1 cellular context compared by ENCODE assay signal in the genomic region with DNA sequence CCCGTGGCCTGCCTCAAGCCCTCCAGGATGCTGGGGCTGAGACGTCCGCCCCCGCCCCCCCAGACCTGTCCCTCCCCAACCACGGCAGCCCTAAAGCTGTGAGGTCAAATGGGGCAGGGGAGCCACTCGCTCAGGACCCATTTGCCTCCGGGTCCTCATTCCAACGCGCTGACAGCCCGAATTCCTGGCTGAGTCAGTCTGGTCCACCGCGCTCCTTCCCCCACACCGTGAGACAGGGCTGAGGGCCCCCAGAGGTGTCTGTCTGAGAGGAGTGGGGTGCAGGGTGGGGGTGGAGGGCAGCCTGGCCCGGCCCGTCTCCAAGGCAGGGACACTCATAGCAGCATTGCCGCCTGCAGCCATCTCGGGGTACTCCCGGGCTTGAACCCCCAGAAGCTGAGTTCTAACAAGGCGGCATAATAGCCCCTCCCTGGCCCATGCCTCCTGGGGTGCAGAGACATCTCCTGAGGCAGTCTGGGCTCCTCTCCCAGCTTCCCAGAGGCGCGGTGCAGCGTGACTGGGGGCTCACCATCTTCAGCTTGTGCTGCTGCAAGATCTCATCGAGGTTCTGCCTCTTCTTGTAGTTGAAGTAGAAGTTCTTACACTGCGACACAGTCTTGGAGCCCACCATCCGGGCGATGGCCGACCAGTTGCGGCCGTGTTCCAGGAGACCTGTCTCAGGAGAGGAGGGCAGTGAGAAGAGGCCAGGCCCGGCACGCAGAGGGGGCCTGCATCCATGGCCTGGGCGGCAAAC.
TF ChIP-seq lines count a peak whose summit lies in the region.

No MANE protein-coding gene starts in this region.

TF ChIP-seq in IMR-90, 13 proteins besides CTCF, POLR2A, EP300 and RAD21:
- TF ChIP-seq, protein P1, sequence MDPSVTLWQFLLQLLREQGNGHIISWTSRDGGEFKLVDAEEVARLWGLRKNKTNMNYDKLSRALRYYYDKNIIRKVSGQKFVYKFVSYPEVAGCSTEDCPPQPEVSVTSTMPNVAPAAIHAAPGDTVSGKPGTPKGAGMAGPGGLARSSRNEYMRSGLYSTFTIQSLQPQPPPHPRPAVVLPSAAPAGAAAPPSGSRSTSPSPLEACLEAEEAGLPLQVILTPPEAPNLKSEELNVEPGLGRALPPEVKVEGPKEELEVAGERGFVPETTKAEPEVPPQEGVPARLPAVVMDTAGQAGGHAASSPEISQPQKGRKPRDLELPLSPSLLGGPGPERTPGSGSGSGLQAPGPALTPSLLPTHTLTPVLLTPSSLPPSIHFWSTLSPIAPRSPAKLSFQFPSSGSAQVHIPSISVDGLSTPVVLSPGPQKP (IDR thresholded peaks at IDR 0.05; ENCODE audit: borderline replicate concordance, low read depth, low read length), result no peak
- TF ChIP-seq MAZ (IDR thresholded peaks at IDR 0.05; ENCODE audit: borderline replicate concordance, low read depth, low read length), result peak; percentile 96
- TF ChIP-seq FOS (IDR thresholded peaks at IDR 0.05; ENCODE audit: low read depth, low read length), result peak; percentile 93
- 0 out of 2 replicates have a peak, but pooled peaks have one; percentile 27 for TF ChIP-seq NFE2L2 (IDR thresholded peaks at IDR 0.05; ENCODE audit: low read depth, low read length)
- no peak for TF ChIP-seq RCOR1 (IDR thresholded peaks at IDR 0.05; ENCODE audit: insufficient replicate concordance, low read length)
- no peak for TF ChIP-seq CHD1 (IDR thresholded peaks at IDR 0.05; ENCODE audit: low read depth, low read length)
- TF ChIP-seq BHLHE40 (IDR thresholded peaks at IDR 0.05; ENCODE audit: low read depth, low read length), result 0 out of 2 replicates have a peak, but pooled peaks have one; percentile 1
- TF ChIP-seq RFX5 (IDR thresholded peaks at IDR 0.05; ENCODE audit: low read depth, low read length), result no peak
- no peak for TF ChIP-seq CEBPB (IDR thresholded peaks at IDR 0.05; ENCODE audit: low read depth, low read length)
- TF ChIP-seq, protein P2, sequence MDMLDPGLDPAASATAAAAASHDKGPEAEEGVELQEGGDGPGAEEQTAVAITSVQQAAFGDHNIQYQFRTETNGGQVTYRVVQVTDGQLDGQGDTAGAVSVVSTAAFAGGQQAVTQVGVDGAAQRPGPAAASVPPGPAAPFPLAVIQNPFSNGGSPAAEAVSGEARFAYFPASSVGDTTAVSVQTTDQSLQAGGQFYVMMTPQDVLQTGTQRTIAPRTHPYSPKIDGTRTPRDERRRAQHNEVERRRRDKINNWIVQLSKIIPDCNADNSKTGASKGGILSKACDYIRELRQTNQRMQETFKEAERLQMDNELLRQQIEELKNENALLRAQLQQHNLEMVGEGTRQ (IDR thresholded peaks at IDR 0.05; ENCODE audit: low read depth, low read length), result no peak
- TF ChIP-seq MAFK (IDR thresholded peaks at IDR 0.05; ENCODE audit: low read depth, low read length), result no peak
- TF ChIP-seq MXI1 (IDR thresholded peaks at IDR 0.05; ENCODE audit: borderline replicate concordance, low read depth, low read length), result no peak
